ENCODE assay signal across 1 cellular context in the genomic region with DNA sequence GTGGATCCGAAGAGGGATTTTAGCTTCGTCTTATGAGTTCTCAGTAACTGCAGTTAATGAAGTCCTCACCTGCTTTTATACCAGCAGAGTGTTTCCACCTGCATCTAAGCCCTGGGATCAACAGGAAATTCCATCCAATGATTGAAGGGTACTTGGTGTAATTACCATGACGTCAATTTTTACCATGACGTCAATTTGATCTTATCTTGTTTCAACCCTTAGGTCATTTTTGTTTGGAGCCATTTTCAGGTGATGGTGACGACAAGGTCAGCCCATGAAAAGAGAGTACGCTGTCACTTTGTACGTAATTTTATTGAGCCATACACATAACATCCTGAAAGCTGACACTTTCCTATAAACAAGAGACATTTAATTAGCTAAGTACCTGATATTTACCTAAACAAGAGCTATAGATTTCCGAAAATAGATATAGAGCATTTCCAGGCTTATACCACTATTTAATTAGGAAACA.
TF ChIP-seq lines count a peak whose summit lies in the region.

A gene (minus strand): TSS at position 51 of the 472 bp plus-strand sequence. CDS start 6,906 bp downstream, outside the sequence.

TF ChIP-seq in HEK293, 187 proteins besides CTCF, POLR2A, EP300 and RAD21 (continued from another document and continues in another):
- TF ChIP-seq, protein P1, sequence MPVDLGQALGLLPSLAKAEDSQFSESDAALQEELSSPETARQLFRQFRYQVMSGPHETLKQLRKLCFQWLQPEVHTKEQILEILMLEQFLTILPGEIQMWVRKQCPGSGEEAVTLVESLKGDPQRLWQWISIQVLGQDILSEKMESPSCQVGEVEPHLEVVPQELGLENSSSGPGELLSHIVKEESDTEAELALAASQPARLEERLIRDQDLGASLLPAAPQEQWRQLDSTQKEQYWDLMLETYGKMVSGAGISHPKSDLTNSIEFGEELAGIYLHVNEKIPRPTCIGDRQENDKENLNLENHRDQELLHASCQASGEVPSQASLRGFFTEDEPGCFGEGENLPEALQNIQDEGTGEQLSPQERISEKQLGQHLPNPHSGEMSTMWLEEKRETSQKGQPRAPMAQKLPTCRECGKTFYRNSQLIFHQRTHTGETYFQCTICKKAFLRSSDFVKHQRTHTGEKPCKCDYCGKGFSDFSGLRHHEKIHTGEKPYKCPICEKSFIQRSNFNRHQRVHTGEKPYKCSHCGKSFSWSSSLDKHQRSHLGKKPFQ (tag by site-specific recombination; IDR thresholded peaks at IDR 0.05): no peak
- TF ChIP-seq ZNF274 (IDR thresholded peaks at IDR 0.05; ENCODE audit: low read length) (no peak), ZNF274 (tag by site-specific recombination; IDR thresholded peaks at IDR 0.05; ENCODE audit: borderline replicate concordance) (no peak), FEZF1 (tag by site-specific recombination; IDR thresholded peaks at IDR 0.05) (peak; percentile 94), ZNF404 (tag by site-specific recombination; IDR thresholded peaks at IDR 0.05) (no peak), ZNF654 (tag by site-specific recombination; IDR thresholded peaks at IDR 0.05; ENCODE audit: low read depth) (peak; percentile 17), ZNF324 (tag by site-specific recombination; IDR thresholded peaks at IDR 0.05) (no peak), ZNF202 (tag by site-specific recombination; IDR thresholded peaks at IDR 0.05; ENCODE audit: borderline replicate concordance) (no peak), ZNF174 (tag by site-specific recombination; IDR thresholded peaks at IDR 0.05) (no peak), RBAK (tag by site-specific recombination; IDR thresholded peaks at IDR 0.05) (no peak), ZNF624 (tag by site-specific recombination; IDR thresholded peaks at IDR 0.05) (no peak), ZNF248 (tag by site-specific recombination; IDR thresholded peaks at IDR 0.05) (no peak), ZNF658 (tag by site-specific recombination; IDR thresholded peaks at IDR 0.05) (no peak), ZNF48 (tag by site-specific recombination; IDR thresholded peaks at IDR 0.05) (no peak), ZNF19 (tag by site-specific recombination; IDR thresholded peaks at IDR 0.05; ENCODE audit: low read depth) (no peak), ZNF707 (tag by site-specific recombination; IDR thresholded peaks at IDR 0.05) (no peak), GFI1B (tag by site-specific recombination; IDR thresholded peaks at IDR 0.05) (no peak), ZIC2 (tag by site-specific recombination; IDR thresholded peaks at IDR 0.05) (no peak), MZF1 (tag by site-specific recombination; IDR thresholded peaks at IDR 0.05; ENCODE audit: borderline replicate concordance) (no peak; the same call in 1 of the 2 replicates), ZBTB48 (tag by site-specific recombination; IDR thresholded peaks at IDR 0.05) (no peak), ZNF549 (tag by site-specific recombination; IDR thresholded peaks at IDR 0.05) (no peak), ZNF121 (tag by site-specific recombination; IDR thresholded peaks at IDR 0.05) (no peak), ZNF785 (tag by site-specific recombination; IDR thresholded peaks at IDR 0.05) (no peak), KLF9 (tag by site-specific recombination; IDR thresholded peaks at IDR 0.05; ENCODE audit: low read depth) (no peak), ZBTB21 (tag by site-specific recombination; IDR thresholded peaks at IDR 0.05) (peak; percentile 97), ZNF76 (tag by site-specific recombination; IDR thresholded peaks at IDR 0.05; ENCODE audit: borderline replicate concordance, low read depth) (peak; percentile 64; the same call in 1 of the 2 replicates), ZNF157 (tag by site-specific recombination; IDR thresholded peaks at IDR 0.05) (no peak), ZNF626 (tag by site-specific recombination; IDR thresholded peaks at IDR 0.05) (no peak), ZNF548 (tag by site-specific recombination; IDR thresholded peaks at IDR 0.05) (no peak), SP2 (tag by site-specific recombination; IDR thresholded peaks at IDR 0.05) (peak; percentile 54), ZNF184 (tag by site-specific recombination; IDR thresholded peaks at IDR 0.05) (no peak; the same call in none of the 2 replicates), ZBTB20 (tag by site-specific recombination; IDR thresholded peaks at IDR 0.05) (no peak), ZSCAN16 (tag by site-specific recombination; IDR thresholded peaks at IDR 0.05) (no peak), ZNF768 (tag by site-specific recombination; IDR thresholded peaks at IDR 0.05) (no peak), KLF8 (tag by site-specific recombination; IDR thresholded peaks at IDR 0.05) (peak; percentile 62), GLI4 (tag by site-specific recombination; IDR thresholded peaks at IDR 0.05) (no peak), ZNF266 (tag by site-specific recombination; IDR thresholded peaks at IDR 0.05; ENCODE audit: low read depth) (no peak)
- TF ChIP-seq, protein P2, sequence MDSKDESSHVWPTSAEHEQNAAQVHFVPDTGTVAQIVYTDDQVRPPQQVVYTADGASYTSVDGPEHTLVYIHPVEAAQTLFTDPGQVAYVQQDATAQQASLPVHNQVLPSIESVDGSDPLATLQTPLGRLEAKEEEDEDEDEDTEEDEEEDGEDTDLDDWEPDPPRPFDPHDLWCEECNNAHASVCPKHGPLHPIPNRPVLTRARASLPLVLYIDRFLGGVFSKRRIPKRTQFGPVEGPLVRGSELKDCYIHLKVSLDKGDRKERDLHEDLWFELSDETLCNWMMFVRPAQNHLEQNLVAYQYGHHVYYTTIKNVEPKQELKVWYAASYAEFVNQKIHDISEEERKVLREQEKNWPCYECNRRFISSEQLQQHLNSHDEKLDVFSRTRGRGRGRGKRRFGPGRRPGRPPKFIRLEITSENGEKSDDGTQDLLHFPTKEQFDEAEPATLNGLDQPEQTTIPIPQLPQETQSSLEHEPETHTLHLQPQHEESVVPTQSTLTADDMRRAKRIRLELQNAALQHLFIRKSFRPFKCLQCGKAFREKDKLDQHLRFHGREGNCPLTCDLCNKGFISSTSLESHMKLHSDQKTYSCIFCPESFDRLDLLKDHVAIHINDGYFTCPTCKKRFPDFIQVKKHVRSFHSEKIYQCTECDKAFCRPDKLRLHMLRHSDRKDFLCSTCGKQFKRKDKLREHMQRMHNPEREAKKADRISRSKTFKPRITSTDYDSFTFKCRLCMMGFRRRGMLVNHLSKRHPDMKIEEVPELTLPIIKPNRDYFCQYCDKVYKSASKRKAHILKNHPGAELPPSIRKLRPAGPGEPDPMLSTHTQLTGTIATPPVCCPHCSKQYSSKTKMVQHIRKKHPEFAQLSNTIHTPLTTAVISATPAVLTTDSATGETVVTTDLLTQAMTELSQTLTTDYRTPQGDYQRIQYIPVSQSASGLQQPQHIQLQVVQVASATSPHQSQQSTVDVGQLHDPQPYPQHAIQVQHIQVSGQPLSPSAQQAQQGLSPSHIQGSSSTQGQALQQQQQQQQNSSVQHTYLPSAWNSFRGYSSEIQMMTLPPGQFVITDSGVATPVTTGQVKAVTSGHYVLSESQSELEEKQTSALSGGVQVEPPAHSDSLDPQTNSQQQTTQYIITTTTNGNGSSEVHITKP (tag by site-specific recombination; IDR thresholded peaks at IDR 0.05): peak; percentile 52
- TF ChIP-seq, protein P3, sequence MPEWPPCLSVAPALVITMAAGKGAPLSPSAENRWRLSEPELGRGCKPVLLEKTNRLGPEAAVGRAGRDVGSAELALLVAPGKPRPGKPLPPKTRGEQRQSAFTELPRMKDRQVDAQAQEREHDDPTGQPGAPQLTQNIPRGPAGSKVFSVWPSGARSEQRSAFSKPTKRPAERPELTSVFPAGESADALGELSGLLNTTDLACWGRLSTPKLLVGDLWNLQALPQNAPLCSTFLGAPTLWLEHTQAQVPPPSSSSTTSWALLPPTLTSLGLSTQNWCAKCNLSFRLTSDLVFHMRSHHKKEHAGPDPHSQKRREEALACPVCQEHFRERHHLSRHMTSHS (tag by site-specific recombination; IDR thresholded peaks at IDR 0.05): no peak
- TF ChIP-seq, protein P4, sequence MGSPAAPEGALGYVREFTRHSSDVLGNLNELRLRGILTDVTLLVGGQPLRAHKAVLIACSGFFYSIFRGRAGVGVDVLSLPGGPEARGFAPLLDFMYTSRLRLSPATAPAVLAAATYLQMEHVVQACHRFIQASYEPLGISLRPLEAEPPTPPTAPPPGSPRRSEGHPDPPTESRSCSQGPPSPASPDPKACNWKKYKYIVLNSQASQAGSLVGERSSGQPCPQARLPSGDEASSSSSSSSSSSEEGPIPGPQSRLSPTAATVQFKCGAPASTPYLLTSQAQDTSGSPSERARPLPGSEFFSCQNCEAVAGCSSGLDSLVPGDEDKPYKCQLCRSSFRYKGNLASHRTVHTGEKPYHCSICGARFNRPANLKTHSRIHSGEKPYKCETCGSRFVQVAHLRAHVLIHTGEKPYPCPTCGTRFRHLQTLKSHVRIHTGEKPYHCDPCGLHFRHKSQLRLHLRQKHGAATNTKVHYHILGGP (tag by site-specific recombination; IDR thresholded peaks at IDR 0.05): no peak
- TF ChIP-seq, protein P5, sequence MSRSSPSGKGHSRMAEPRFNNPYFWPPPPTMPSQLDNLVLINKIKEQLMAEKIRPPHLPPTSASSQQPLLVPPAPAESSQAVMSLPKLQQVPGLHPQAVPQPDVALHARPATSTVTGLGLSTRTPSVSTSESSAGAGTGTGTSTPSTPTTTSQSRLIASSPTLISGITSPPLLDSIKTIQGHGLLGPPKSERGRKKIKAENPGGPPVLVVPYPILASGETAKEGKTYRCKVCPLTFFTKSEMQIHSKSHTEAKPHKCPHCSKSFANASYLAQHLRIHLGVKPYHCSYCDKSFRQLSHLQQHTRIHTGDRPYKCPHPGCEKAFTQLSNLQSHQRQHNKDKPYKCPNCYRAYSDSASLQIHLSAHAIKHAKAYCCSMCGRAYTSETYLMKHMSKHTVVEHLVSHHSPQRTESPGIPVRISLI (tag by site-specific recombination; IDR thresholded peaks at IDR 0.05): peak; percentile 79
- TF ChIP-seq, protein P6, sequence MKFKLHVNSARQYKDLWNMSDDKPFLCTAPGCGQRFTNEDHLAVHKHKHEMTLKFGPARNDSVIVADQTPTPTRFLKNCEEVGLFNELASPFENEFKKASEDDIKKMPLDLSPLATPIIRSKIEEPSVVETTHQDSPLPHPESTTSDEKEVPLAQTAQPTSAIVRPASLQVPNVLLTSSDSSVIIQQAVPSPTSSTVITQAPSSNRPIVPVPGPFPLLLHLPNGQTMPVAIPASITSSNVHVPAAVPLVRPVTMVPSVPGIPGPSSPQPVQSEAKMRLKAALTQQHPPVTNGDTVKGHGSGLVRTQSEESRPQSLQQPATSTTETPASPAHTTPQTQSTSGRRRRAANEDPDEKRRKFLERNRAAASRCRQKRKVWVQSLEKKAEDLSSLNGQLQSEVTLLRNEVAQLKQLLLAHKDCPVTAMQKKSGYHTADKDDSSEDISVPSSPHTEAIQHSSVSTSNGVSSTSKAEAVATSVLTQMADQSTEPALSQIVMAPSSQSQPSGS (tag by site-specific recombination; IDR thresholded peaks at IDR 0.05; ENCODE audit: low read depth): peak; percentile 99
- TF ChIP-seq, protein P7, sequence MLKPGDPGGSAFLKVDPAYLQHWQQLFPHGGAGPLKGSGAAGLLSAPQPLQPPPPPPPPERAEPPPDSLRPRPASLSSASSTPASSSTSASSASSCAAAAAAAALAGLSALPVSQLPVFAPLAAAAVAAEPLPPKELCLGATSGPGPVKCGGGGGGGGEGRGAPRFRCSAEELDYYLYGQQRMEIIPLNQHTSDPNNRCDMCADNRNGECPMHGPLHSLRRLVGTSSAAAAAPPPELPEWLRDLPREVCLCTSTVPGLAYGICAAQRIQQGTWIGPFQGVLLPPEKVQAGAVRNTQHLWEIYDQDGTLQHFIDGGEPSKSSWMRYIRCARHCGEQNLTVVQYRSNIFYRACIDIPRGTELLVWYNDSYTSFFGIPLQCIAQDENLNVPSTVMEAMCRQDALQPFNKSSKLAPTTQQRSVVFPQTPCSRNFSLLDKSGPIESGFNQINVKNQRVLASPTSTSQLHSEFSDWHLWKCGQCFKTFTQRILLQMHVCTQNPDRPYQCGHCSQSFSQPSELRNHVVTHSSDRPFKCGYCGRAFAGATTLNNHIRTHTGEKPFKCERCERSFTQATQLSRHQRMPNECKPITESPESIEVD (tag by site-specific recombination; IDR thresholded peaks at IDR 0.05): peak; percentile 59; the same call in 1 of the 2 replicates
- TF ChIP-seq, protein P8, sequence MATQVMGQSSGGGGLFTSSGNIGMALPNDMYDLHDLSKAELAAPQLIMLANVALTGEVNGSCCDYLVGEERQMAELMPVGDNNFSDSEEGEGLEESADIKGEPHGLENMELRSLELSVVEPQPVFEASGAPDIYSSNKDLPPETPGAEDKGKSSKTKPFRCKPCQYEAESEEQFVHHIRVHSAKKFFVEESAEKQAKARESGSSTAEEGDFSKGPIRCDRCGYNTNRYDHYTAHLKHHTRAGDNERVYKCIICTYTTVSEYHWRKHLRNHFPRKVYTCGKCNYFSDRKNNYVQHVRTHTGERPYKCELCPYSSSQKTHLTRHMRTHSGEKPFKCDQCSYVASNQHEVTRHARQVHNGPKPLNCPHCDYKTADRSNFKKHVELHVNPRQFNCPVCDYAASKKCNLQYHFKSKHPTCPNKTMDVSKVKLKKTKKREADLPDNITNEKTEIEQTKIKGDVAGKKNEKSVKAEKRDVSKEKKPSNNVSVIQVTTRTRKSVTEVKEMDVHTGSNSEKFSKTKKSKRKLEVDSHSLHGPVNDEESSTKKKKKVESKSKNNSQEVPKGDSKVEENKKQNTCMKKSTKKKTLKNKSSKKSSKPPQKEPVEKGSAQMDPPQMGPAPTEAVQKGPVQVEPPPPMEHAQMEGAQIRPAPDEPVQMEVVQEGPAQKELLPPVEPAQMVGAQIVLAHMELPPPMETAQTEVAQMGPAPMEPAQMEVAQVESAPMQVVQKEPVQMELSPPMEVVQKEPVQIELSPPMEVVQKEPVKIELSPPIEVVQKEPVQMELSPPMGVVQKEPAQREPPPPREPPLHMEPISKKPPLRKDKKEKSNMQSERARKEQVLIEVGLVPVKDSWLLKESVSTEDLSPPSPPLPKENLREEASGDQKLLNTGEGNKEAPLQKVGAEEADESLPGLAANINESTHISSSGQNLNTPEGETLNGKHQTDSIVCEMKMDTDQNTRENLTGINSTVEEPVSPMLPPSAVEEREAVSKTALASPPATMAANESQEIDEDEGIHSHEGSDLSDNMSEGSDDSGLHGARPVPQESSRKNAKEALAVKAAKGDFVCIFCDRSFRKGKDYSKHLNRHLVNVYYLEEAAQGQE (tag by site-specific recombination; IDR thresholded peaks at IDR 0.05): no peak
- TF ChIP-seq, protein P9, sequence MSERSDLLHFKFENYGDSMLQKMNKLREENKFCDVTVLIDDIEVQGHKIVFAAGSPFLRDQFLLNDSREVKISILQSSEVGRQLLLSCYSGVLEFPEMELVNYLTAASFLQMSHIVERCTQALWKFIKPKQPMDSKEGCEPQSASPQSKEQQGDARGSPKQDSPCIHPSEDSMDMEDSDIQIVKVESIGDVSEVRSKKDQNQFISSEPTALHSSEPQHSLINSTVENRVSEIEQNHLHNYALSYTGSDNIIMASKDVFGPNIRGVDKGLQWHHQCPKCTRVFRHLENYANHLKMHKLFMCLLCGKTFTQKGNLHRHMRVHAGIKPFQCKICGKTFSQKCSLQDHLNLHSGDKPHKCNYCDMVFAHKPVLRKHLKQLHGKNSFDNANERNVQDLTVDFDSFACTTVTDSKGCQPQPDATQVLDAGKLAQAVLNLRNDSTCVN (tag by site-specific recombination; optimal IDR thresholded peaks at IDR 0.05): no peak
